8 cellular contexts compared by ENCODE assay signal in the genomic region with DNA sequence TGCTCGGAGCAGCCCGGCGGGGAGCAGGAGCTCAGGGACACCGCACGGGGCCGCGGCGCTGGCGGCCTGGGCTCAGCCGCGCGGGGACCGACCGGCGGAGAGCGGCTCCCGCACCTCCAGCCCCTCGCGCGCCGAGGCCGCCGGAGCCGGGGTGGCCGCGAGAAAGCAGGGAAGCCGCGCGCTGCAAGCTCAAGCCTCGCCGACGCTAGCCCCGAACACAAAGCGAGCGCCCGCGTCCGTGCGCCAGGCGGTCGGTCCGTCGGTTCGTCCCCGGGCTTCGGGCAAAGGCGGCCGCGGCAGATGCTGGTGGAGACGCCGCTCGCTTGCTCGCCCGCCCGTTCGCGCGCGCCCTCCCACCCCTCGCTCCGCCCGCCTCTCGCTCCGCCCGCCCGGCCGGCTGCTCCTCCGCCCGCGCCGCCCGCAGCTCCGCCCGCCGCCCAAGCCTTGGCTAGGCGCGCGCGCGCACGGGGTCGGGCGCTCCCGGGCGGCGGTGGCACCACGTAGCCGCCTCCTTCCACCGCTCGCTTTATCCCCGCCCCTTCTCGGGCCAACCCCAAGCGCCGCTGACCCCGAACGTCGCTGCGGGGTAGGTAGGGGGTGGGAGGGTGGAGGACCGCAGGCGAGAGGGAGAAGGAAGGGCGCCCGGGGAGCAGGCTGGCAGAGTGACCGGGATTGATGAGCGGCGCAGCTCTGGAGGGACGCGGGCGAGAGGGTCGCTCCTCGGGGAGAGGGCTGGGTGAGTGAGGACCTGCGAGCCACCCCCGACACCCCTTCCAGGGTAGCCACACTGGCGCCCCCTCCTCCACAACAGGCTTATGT. TPM values are rescaled to one million over a fixed set of nuclear protein-coding genes. Genes with fewer than 3 reads are reported as not detected.
DNase-seq lines count a peak whose midpoint lies in the region; ATAC-seq and TF ChIP-seq lines count a peak whose summit lies in the region.

A gene (minus strand): TSS at position 325 of the 819 bp plus-strand sequence.

- H3K4me3 ChIP-seq in lung: peak within 1 kb of the TSS; percentile 79

- TF ChIP-seq CTCF in lung (IDR thresholded peaks at IDR 0.05; ENCODE audit: control extremely low read depth, extremely low read depth): no peak

- no peaks in the 10 kb centered on the region for H3K27me3 ChIP-seq in lung (ENCODE audit: control insufficient read depth, insufficient read depth)

- peak; percentile 93 for DNase-seq in AG08396 (ENCODE audit: low spot score)
- DNase-seq in NCI-H69 (lab: John Stamatoyannopoulos, UW): peak; percentile 91
- DNase-seq in activated CD8-positive, alpha-beta memory T cell treated with anti-CD3 and anti-CD28 coated beads for 24 hours: peak; percentile 92
- DNase-seq in effector CD8-positive, alpha-beta T cell (lab: John Stamatoyannopoulos, UW): peak; percentile 52
- peak; percentile 71 for DNase-seq in lung (ENCODE audit: low spot score)
- DNase-seq in stimulated activated CD4-positive, alpha-beta T cell treated with anti-CD3 and anti-CD28 coated beads, TNF-alpha, amount 100 ng/mL, for 24 hours (ENCODE audit: low read depth in 3 of 3): peak; percentile 60 to 85 (median 73)

- no peaks in the 10 kb centered on the region for H3K36me3 ChIP-seq in lung (ENCODE audit: control insufficient read depth in 2 of 2, insufficient read depth in 2 of 2, low read length in 2 of 2)

- peaks cover 0 to 2% of the 10 kb centered on the region in 2 donors for H3K9me3 ChIP-seq in lung (ENCODE audit: control insufficient read depth in 2 of 2, insufficient read depth in 1 of 2, low read length in 1 of 2)

- WGBS in lung, 2 donors: 0 to 1% methylated on average over 95 to 113 of the region's 113 CpGs

- TF ChIP-seq POLR2A in GM18951 (IDR thresholded peaks at IDR 0.05; ENCODE audit: extremely low read depth, insufficient read depth, insufficient read length): peak; percentile 43

- in situ Hi-C loops in GM18951 (cut with MboI; ENCODE audit: low sequenced_read_pairs, unreplicated experiment): no loop called here

- peak within 1 kb of the TSS; percentile 63 to 77 for H3K27ac ChIP-seq in lung (ENCODE audit: low read depth in 1 of 2, low read length in 1 of 2)

- peaks cover 4 to 11% of the 10 kb centered on the region in 2 donors for H3K4me1 ChIP-seq in lung (ENCODE audit: control insufficient read depth in 2 of 2, insufficient read depth in 2 of 2, low read length in 2 of 2)

- ATAC-seq in HG03175 (IDR thresholded peaks at IDR 0.05; ENCODE audit: unreplicated experiment) (peak; percentile 70), lung (ENCODE audit: insufficient read depth, low FRiP score) (peak; percentile 90)

RNA-seq across cellular contexts. Expression of the gene that starts here (rescaled TPM):
- 10 to 100 TPM in 1 of 2 donors, 1 to 10 TPM in 1; 8.8 to 24.5 TPM for total RNA-seq in lung
- 1 to 10 TPM; 1.8 to 3.9 TPM for polyA plus RNA-seq in lung

Comparison
In these comparisons a context has a peak if more than half of its experiments do, and no peak if none do; other contexts are left out.
1. Peak in every context shown above with its lines: DNase-seq, ATAC-seq, H3K4me3 ChIP-seq and H3K27ac ChIP-seq.